In the genomic region with DNA sequence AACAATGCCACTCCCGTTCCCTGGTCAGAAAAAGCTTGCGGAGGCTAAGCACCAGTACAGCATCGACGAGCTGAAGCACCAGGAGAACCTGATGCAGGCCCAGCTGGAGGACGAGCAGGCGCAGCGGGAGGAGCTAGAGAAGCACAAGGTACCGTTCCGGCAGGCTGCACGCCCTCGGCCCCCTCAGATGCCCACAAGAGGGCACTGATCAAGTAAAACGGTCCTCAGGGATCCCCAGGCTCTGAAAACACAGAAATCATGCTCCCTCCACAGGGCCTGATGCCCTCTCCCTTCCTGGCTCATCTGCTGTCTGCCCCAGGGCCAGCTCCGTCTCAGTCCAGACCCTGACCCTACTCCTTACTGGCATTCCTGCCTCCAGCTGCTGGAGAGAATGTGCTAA, we compare ENCODE assay signal across 9 cellular contexts. TPM values are rescaled to one million over a fixed set of nuclear protein-coding genes. Genes with fewer than 3 reads are reported as not detected.
DNase-seq lines count a peak whose midpoint lies in the region; ATAC-seq and TF ChIP-seq lines count a peak whose summit lies in the region.
"Had no signal": no experiment of that assay in that cellular context is flagged by ENCODE, and none has a peak within 500 bp of the region (broad histone marks: within the 10 kb centered on the region; RNA-seq: fewer than 3 reads in every experiment).

No MANE protein-coding gene starts in this region.

- H3K79me2 ChIP-seq in OCI-LY7 (ENCODE audit: insufficient read depth, low read depth, low read length) (no peaks in the 10 kb centered on the region), fibroblast of lung (ENCODE audit: control insufficient read depth, insufficient read depth, low read length) (no peaks in the 10 kb centered on the region)

- POLR2A ChIA-PET in OCI-LY7 (lab: Charles Lee) (interaction anchor here (1.6 kb wide), 1 partner anchor 22 kb away, joined by 4 read pairs; the partner anchor contains the start of genes DRC3 and TOM1L2), HEK293T (lab: Yijun Ruan, JAX) (interaction anchor here (1.4 kb wide), 1 partner anchor 158 kb away, joined by 3 read pairs; no protein-coding TSS in a partner anchor)

- no peaks in the 10 kb centered on the region for H3K9me3 ChIP-seq in OCI-LY7 (ENCODE audit: low read length)
- no peaks in the 10 kb centered on the region for H3K9me3 ChIP-seq in fibroblast of lung (ENCODE audit: control insufficient read depth, insufficient read depth, low read depth, low read length)

- H3K4me1 ChIP-seq in OCI-LY7 (ENCODE audit: insufficient read depth, low read length, poor library complexity, severe bottlenecking): no peaks in the 10 kb centered on the region
- peaks cover 4% of the 10 kb centered on the region for H3K4me1 ChIP-seq in fibroblast of lung (ENCODE audit: control insufficient read depth, extremely low read depth, insufficient read depth, low read length)

- H3K27ac ChIP-seq in OCI-LY7 (ENCODE audit: low read depth, low read length, poor library complexity, severe bottlenecking) (no peak overlapping the region), fibroblast of lung (ENCODE audit: insufficient read depth, low read length) (no peak overlapping the region)
- H3K27ac ChIP-seq: C4-2B had no signal

- H3K9ac ChIP-seq in fibroblast of lung (ENCODE audit: insufficient read depth, low read length): no peak overlapping the region

- no peaks in the 10 kb centered on the region for H4K20me1 ChIP-seq in OCI-LY7 (ENCODE audit: insufficient read depth, low read length)
- H4K20me1 ChIP-seq in fibroblast of lung (ENCODE audit: control insufficient read depth, extremely low read depth, insufficient read depth, low read length): no peaks in the 10 kb centered on the region

- H3K27me3 ChIP-seq in fibroblast of lung (ENCODE audit: control insufficient read depth, insufficient read depth, low read length): no peaks in the 10 kb centered on the region

- H3K4me3 ChIP-seq in OCI-LY7 (ENCODE audit: low read depth, low read length, poor library complexity, severe bottlenecking) (no peak overlapping the region), fibroblast of lung (replicated peaks in 1 of 4; ENCODE audit: control extremely low read depth in 1 of 4, insufficient read depth in 1 of 4, low read depth in 3 of 4, low read length in 4 of 4) (no peak overlapping the region)

- DNase-seq in NCI-H1436 (lab: John Stamatoyannopoulos, UW) (peak; percentile 64), NCI-H1436 treated with DMSO at 0.1 percent for 48 hours (lab: John Stamatoyannopoulos, UW) (no peak), OCI-LY7 (ENCODE audit: low spot score) (peak; percentile 58), fibroblast of lung (ENCODE audit: low read depth in 2 of 2) (peak in 1 of 2 donors; percentile 38), retina (peak; percentile 73), NCI-H2196 (lab: John Stamatoyannopoulos, UW; ENCODE audit: unreplicated experiment) (no peak), HEK293T (ENCODE audit: extremely low spot score) (no peak)

- H3K36me3 ChIP-seq in OCI-LY7 (ENCODE audit: insufficient read depth, low read length): no peaks in the 10 kb centered on the region
- no peaks in the 10 kb centered on the region for H3K36me3 ChIP-seq in fibroblast of lung (ENCODE audit: control insufficient read depth, insufficient read depth, low read length)

- no TSS peak for BruUV-seq in OCI-LY7 (replicated peaks; lab: Mats Ljungman, UMichigan)

- H2AFZ ChIP-seq in OCI-LY7 (ENCODE audit: low read length): no peak overlapping the region
- H2AFZ ChIP-seq in fibroblast of lung (ENCODE audit: low read length): no peak overlapping the region

- intact Hi-C loops in OCI-LY7 (cut with micrococcal nuclease; ENCODE audit: unreplicated experiment): loop anchor here (5.0 kb wide), 1 partner anchor 38 kb away; no protein-coding TSS in a partner anchor

- TF ChIP-seq CTCF in OCI-LY7 (conservative IDR thresholded peaks at IDR 0.05; ENCODE audit: low read length) (peak; percentile 71), fibroblast of lung (conservative IDR thresholded peaks at IDR 0.05 in 1 of 2, IDR thresholded peaks at IDR 0.05 in 1 of 2; ENCODE audit: low read depth in 1 of 2, low read length in 2 of 2) (peak; percentile 24 to 45)

- CTCF ChIA-PET in OCI-LY7 (lab: Charles Lee; ENCODE audit: unreplicated experiment) (interaction anchor here (0.6 to 2.0 kb wide), 2 partner anchors 10 to 36 kb away, joined by 3 to 4 read pairs; no protein-coding TSS in a partner anchor), HEK293T (lab: Yijun Ruan, JAX) (interaction anchor here (0.6 kb wide), 1 partner anchor 47 kb away, joined by 4 read pairs; no protein-coding TSS in a partner anchor)

- ATAC-seq in HG03354 (IDR thresholded peaks at IDR 0.05; ENCODE audit: poor library complexity, severe bottlenecking, unreplicated experiment): no peak

- no peak overlapping the region for H3K4me2 ChIP-seq in OCI-LY7 (ENCODE audit: low read length)
- H3K4me2 ChIP-seq in fibroblast of lung (ENCODE audit: extremely low read depth, insufficient read depth, low read length): no peak overlapping the region

- no peaks in the 10 kb centered on the region for H3K9me2 ChIP-seq in OCI-LY7 (ENCODE audit: insufficient read depth, low read length)

TF ChIP-seq in HEK293T, 16 proteins besides CTCF, POLR2A, EP300 and RAD21:
- TF ChIP-seq ZNF384 (IDR thresholded peaks at IDR 0.05) (no peak), TARDBP (IDR thresholded peaks at IDR 0.05) (no peak), SUZ12 (IDR thresholded peaks at IDR 0.05) (no peak), FOXA1 (IDR thresholded peaks at IDR 0.05) (no peak), CTBP1 (IDR thresholded peaks at IDR 0.05; ENCODE audit: borderline replicate concordance) (no peak), FOXM1 (IDR thresholded peaks at IDR 0.05; ENCODE audit: borderline replicate concordance) (no peak), ARNT (IDR thresholded peaks at IDR 0.05) (no peak)

RNA-seq across cellular contexts. Expression of gene DRC3, which starts 21.6 kb away (rescaled TPM):
- total RNA-seq in OCI-LY7 (2014; rRNA removed; shearing (Covaris generic)): not detected in 2 replicates
- 0.19 and 0.50 TPM in 2 replicates for total RNA-seq in OCI-LY7 (2022)
- 0.26 and 0.33 TPM in 2 replicates for total RNA-seq in fibroblast of lung
- 0.27 and 0.37 TPM in 2 replicates for polyA plus RNA-seq in fibroblast of lung
- 1.1 and 1.6 TPM in 2 replicates for polyA plus RNA-seq in fibroblast of lung (2012)
- polyA minus RNA-seq in fibroblast of lung (ENCODE audit: low replicate concordance): not detected in 2 replicates

RNA-seq across cellular contexts. Expression of gene TOM1L2, which starts 22.1 kb away (rescaled TPM):
- 4.9 and 5.4 TPM in 2 replicates for total RNA-seq in OCI-LY7 (2014; rRNA removed; shearing (Covaris generic))
- 14.3 and 16.4 TPM in 2 replicates for total RNA-seq in OCI-LY7 (2022)
- total RNA-seq in fibroblast of lung: 15.7 and 33.9 TPM in 2 replicates
- 35.9 and 47.4 TPM in 2 replicates for polyA plus RNA-seq in fibroblast of lung
- polyA plus RNA-seq in fibroblast of lung (2012): 34.3 and 40.2 TPM in 2 replicates
- polyA minus RNA-seq in fibroblast of lung (ENCODE audit: low replicate concordance): 92.9 and 100 TPM in 2 replicates

RNA-seq across cellular contexts. Expression of gene ATPAF2, which starts 44.7 kb away (rescaled TPM):
- total RNA-seq in OCI-LY7 (2014; rRNA removed; shearing (Covaris generic)): 34.8 and 56.2 TPM in 2 replicates
- total RNA-seq in OCI-LY7 (2022) (42.9 and 45.2 TPM in 2 replicates), fibroblast of lung (10.3 and 12.6 TPM in 2 replicates)
- 11.6 and 14.7 TPM in 2 replicates for polyA plus RNA-seq in fibroblast of lung
- 17.1 and 18.8 TPM in 2 replicates for polyA plus RNA-seq in fibroblast of lung (2012)
- 10.9 and 25.0 TPM in 2 replicates for polyA minus RNA-seq in fibroblast of lung (ENCODE audit: low replicate concordance)

RNA-seq across cellular contexts. Expression of gene GID4, which starts 44.9 kb away (rescaled TPM):
- 5.1 and 6.3 TPM in 2 replicates for total RNA-seq in OCI-LY7 (2014; rRNA removed; shearing (Covaris generic))
- total RNA-seq in OCI-LY7 (2022): 11.8 and 13.3 TPM in 2 replicates
- 7.2 and 10.2 TPM in 2 replicates for total RNA-seq in fibroblast of lung
- polyA plus RNA-seq in fibroblast of lung: 9.0 TPM in 2 replicates
- polyA plus RNA-seq in fibroblast of lung (2012): 6.8 and 7.6 TPM in 2 replicates
- polyA minus RNA-seq in fibroblast of lung (ENCODE audit: low replicate concordance): 13.8 and 14.8 TPM in 2 replicates

Comparison
In these comparisons a context has a peak if more than half of its experiments do, and no peak if none do; other contexts are left out.
1. DNase-seq: peak in NCI-H1436 (single experiment), OCI-LY7 (single experiment) and retina (single experiment); none in NCI-H1436 treated with DMSO at 0.1 percent for 48 hours (single experiment), NCI-H2196 (single experiment) and HEK293T (single experiment).